In the genomic region with DNA sequence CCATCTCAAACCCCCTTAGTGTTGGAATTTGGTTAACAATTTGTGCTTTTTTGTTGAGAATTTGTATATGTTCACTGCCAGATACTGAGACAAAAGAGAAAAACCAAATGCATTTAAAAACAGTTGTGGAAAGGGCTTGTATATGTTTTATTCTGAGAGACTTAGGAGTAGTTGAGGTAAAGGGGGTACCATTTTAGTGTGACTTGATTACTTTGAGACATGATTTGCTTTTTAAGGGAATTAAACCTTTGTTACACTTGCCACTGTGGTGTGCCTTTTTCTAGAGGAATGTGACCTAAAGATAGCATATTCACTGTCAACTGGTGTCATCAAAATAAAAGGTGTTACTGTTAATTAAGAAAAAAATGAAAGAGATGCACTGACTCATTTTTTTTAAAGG, we compare ENCODE assay signal across 1 cellular context.
TF ChIP-seq lines count a peak whose summit lies in the region.

No MANE protein-coding gene starts in this region.

TF ChIP-seq in GM23338, 12 proteins besides CTCF, POLR2A, EP300 and RAD21 (continued from another document):
- TF ChIP-seq, protein P1, sequence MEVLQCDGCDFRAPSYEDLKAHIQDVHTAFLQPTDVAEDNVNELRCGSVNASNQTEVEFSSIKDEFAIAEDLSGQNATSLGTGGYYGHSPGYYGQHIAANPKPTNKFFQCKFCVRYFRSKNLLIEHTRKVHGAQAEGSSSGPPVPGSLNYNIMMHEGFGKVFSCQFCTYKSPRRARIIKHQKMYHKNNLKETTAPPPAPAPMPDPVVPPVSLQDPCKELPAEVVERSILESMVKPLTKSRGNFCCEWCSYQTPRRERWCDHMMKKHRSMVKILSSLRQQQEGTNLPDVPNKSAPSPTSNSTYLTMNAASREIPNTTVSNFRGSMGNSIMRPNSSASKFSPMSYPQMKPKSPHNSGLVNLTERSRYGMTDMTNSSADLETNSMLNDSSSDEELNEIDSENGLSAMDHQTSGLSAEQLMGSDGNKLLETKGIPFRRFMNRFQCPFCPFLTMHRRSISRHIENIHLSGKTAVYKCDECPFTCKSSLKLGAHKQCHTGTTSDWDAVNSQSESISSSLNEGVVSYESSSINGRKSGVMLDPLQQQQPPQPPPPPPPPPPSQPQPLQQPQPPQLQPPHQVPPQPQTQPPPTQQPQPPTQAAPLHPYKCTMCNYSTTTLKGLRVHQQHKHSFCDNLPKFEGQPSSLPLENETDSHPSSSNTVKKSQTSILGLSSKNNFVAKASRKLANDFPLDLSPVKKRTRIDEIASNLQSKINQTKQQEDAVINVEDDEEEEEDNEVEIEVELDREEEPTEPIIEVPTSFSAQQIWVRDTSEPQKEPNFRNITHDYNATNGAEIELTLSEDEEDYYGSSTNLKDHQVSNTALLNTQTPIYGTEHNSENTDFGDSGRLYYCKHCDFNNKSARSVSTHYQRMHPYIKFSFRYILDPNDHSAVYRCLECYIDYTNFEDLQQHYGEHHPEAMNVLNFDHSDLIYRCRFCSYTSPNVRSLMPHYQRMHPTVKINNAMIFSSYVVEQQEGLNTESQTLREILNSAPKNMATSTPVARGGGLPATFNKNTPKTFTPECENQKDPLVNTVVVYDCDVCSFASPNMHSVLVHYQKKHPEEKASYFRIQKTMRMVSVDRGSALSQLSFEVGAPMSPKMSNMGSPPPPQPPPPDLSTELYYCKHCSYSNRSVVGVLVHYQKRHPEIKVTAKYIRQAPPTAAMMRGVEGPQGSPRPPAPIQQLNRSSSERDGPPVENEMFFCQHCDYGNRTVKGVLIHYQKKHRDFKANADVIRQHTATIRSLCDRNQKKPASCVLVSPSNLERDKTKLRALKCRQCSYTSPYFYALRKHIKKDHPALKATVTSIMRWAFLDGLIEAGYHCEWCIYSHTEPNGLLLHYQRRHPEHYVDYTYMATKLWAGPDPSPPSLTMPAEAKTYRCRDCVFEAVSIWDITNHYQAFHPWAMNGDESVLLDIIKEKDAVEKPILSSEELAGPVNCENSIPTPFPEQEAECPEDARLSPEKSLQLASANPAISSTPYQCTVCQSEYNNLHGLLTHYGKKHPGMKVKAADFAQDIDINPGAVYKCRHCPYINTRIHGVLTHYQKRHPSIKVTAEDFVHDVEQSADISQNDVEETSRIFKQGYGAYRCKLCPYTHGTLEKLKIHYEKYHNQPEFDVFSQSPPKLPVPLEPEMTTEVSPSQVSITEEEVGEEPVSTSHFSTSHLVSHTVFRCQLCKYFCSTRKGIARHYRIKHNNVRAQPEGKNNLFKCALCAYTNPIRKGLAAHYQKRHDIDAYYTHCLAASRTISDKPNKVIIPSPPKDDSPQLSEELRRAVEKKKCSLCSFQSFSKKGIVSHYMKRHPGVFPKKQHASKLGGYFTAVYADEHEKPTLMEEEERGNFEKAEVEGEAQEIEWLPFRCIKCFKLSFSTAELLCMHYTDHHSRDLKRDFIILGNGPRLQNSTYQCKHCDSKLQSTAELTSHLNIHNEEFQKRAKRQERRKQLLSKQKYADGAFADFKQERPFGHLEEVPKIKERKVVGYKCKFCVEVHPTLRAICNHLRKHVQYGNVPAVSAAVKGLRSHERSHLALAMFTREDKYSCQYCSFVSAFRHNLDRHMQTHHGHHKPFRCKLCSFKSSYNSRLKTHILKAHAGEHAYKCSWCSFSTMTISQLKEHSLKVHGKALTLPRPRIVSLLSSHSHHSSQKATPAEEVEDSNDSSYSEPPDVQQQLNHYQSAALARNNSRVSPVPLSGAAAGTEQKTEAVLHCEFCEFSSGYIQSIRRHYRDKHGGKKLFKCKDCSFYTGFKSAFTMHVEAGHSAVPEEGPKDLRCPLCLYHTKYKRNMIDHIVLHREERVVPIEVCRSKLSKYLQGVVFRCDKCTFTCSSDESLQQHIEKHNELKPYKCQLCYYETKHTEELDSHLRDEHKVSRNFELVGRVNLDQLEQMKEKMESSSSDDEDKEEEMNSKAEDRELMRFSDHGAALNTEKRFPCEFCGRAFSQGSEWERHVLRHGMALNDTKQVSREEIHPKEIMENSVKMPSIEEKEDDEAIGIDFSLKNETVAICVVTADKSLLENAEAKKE (CRISPR knock-in tag; IDR thresholded peaks at IDR 0.05), result no peak
- TF ChIP-seq REST (IDR thresholded peaks at IDR 0.05; ENCODE audit: unreplicated experiment) (no peak), JUNB (IDR thresholded peaks at IDR 0.05; ENCODE audit: unreplicated experiment) (no peak), EZH2phosphoT487 (IDR thresholded peaks at IDR 0.05; ENCODE audit: unreplicated experiment) (no peak), ETS1 (IDR thresholded peaks at IDR 0.05) (no peak), ZNF114 (CRISPR knock-in tag; IDR thresholded peaks at IDR 0.05) (no peak)
